ENCODE assay signal across 17 cellular contexts in the genomic region with DNA sequence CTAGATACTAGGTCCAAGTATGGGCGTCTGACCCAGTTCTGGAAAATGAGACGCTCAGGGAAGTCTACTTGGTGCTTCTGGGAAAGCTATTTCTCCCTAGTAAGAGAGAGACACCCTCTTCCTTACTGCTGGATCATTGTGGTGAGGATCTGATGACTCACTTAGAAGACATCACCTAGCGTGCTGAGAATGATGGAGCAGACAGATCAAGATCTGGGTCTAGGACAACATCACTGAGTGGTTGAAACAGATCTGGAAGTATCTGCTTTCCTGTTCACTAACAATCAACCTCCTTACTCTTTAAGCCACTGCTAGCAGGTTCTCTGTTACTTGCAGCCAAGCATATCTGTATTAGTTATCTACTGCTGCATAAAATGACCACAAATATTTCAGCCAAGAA. TPM values are rescaled to one million over a fixed set of nuclear protein-coding genes. Genes with fewer than 3 reads are reported as not detected.
DNase-seq lines count a peak whose midpoint lies in the region; TF ChIP-seq lines count a peak whose summit lies in the region.
"Had no signal": no experiment of that assay in that cellular context is flagged by ENCODE, and none has a peak within 500 bp of the region (broad histone marks: within the 10 kb centered on the region; RNA-seq: fewer than 3 reads in every experiment).

No MANE protein-coding gene starts in this region.

- H3K27ac Mint-ChIP-seq in endodermal cell: no peak overlapping the region
- H3K27ac Mint-ChIP-seq: activated CD8-positive, alpha-beta T cell treated with anti-CD3 and anti-CD28 coated beads for 36 hours; H9; nephron had no signal

- H3K9me3 ChIP-seq in endodermal cell (ENCODE audit: control insufficient read depth, low read length): no peaks in the 10 kb centered on the region
- H3K9me3 ChIP-seq: upper lobe of right lung had no signal

- no peaks in the 10 kb centered on the region for H3K36me3 ChIP-seq in endodermal cell (ENCODE audit: control insufficient read depth, insufficient read depth, low read length)
- H3K36me3 ChIP-seq: cardiac muscle cell, SJSA1, upper lobe of right lung had no signal

- no peak overlapping the region for H3K4me3 ChIP-seq in endodermal cell (ENCODE audit: low read length)
- H3K4me3 ChIP-seq: cardiac muscle cell, SJSA1, upper lobe of right lung had no signal

- H3K27ac ChIP-seq in endodermal cell (ENCODE audit: low read depth, low read length): no peak overlapping the region
- no peak overlapping the region for H3K27ac ChIP-seq in substantia nigra (ENCODE audit: low read depth, low read length, poor library complexity, severe bottlenecking)
- H3K27ac ChIP-seq: cardiac muscle cell, SJSA1, upper lobe of right lung had no signal

- no peaks in the 10 kb centered on the region for H3K27me3 ChIP-seq in endodermal cell (ENCODE audit: control insufficient read depth, insufficient read depth, low read length, poor library complexity, severe bottlenecking)
- H3K27me3 ChIP-seq: SJSA1 had no signal

- no peak for TF ChIP-seq CTCF in endodermal cell (conservative IDR thresholded peaks at IDR 0.05)
- no peak for TF ChIP-seq CTCF in GM13977 (IDR thresholded peaks at IDR 0.05; ENCODE audit: extremely low read depth, insufficient read depth, missing control alignments)

- no peaks in the 10 kb centered on the region for H3K36me3 Mint-ChIP-seq in endodermal cell (ENCODE audit: low read depth)

- peak; percentile 82 for DNase-seq in EL
- DNase-seq in RKO (ENCODE audit: low spot score): peak; percentile 15
- peak; percentile 10 for DNase-seq in endodermal cell
- peak; percentile 69 for DNase-seq in renal cortical epithelial cell (ENCODE audit: low read depth)
- no peak for DNase-seq in NCI-H1694 (lab: John Stamatoyannopoulos, UW)
- no peak for DNase-seq in substantia nigra (lab: John Stamatoyannopoulos, UW)
- DNase-seq in GM13977 (ENCODE audit: low spot score): no peak
- DNase-seq in amygdala (lab: John Stamatoyannopoulos, UW): no peak
- DNase-seq: activated CD8-positive, alpha-beta T cell treated with anti-CD3 and anti-CD28 coated beads for 36 hours; activated gamma-delta T cell; H9; NCI-H2107; stimulated activated CD4-positive, alpha-beta T cell treated with anti-CD3 and anti-CD28 coated beads, Interleukin-2, amount 100 ng/mL, for 24 hours; upper lobe of right lung had no signal

- H3K4me1 Mint-ChIP-seq in endodermal cell: no peaks in the 10 kb centered on the region
- H3K4me1 Mint-ChIP-seq: H9, nephron had no signal

- H3K27me3 Mint-ChIP-seq in endodermal cell (ENCODE audit: insufficient read depth): no peaks in the 10 kb centered on the region

- no peak overlapping the region for H3K4me3 Mint-ChIP-seq in endodermal cell
- H3K4me3 Mint-ChIP-seq: activated CD8-positive, alpha-beta T cell treated with anti-CD3 and anti-CD28 coated beads for 36 hours; H9; nephron had no signal

- 88 to 94% methylated on average over 2 to 3 of the region's 3 CpGs for WGBS in endodermal cell (ENCODE audit: insufficient coverage in 1 of 2, insufficient read length in 1 of 2), 2 experiments

- H3K9ac ChIP-seq in endodermal cell (ENCODE audit: extremely low read depth, low read length, poor library complexity, severe bottlenecking): no peak overlapping the region

- H3K4me1 ChIP-seq in endodermal cell (ENCODE audit: control insufficient read depth, insufficient read depth, low read length): no peaks in the 10 kb centered on the region
- H3K4me1 ChIP-seq: upper lobe of right lung had no signal

- in situ Hi-C loops in GM13977 (cut with MboI; ENCODE audit: low pct_unique_long_range_greater_than_20kb, low sequenced_read_pairs, unreplicated experiment): no loop called here

- H3K9me3 Mint-ChIP-seq in endodermal cell: no peaks in the 10 kb centered on the region
- H3K9me3 Mint-ChIP-seq: activated CD8-positive, alpha-beta T cell treated with anti-CD3 and anti-CD28 coated beads for 36 hours; H9; nephron had no signal

RNA-seq across cellular contexts. Expression of a gene that starts 38.3 kb away (rescaled TPM):
- total RNA-seq in endodermal cell (10 to 100 TPM; 36.2 to 58.9 TPM), renal cortical epithelial cell (14.8 and 19.5 TPM in 2 replicates)
- polyA plus RNA-seq in endodermal cell (2013, experiment 1 of 2): 49.8 TPM
- 50.5 TPM for polyA plus RNA-seq in endodermal cell (2013, experiment 2 of 2)

Comparison
In these comparisons a context has a peak if more than half of its experiments do, and no peak if none do; other contexts are left out.
1. DNase-seq: peak in EL (single experiment), RKO (single experiment), endodermal cell (single experiment) and renal cortical epithelial cell (single experiment); none in NCI-H1694 (single experiment), substantia nigra (0 of 49), GM13977 (single experiment) and amygdala (0 of 56).